8 cellular contexts compared by ENCODE assay signal in genomic region chr10:110671788-110672579, GRCh38. TPM values are rescaled to one million over a fixed set of nuclear protein-coding genes. Genes with fewer than 3 reads are reported as not detected.
DNase-seq lines count a peak whose midpoint lies in the region; ATAC-seq and TF ChIP-seq lines count a peak whose summit lies in the region.

No MANE protein-coding gene starts in this region.

- H3K27ac ChIP-seq in CD8-positive, alpha-beta T cell (ENCODE audit: low read depth, low read length): peak overlapping the region; percentile 55
- H3K27ac ChIP-seq in RWPE2 (ENCODE audit: poor library complexity, severe bottlenecking): no peak overlapping the region
- H3K27ac ChIP-seq in osteoblast (ENCODE audit: low read depth, low read length): no peak overlapping the region
- H3K27ac ChIP-seq in testis: peak overlapping the region in 1 of 2 donors; percentile 76

- TF ChIP-seq CTCF in CD8-positive, alpha-beta T cell (IDR thresholded peaks at IDR 0.05): peak; percentile 58
- TF ChIP-seq CTCF in RWPE2 (IDR thresholded peaks at IDR 0.05; ENCODE audit: poor library complexity, severe bottlenecking) (peak; percentile 87), osteoblast (IDR thresholded peaks at IDR 0.05; ENCODE audit: extremely low read depth, low read depth, low read length) (peak; percentile 78), testis (IDR thresholded peaks at IDR 0.05) (peak; percentile 44 to 82 (median 60))

- POLR2A ChIA-PET in CD8-positive, alpha-beta T cell (lab: Charles Lee): interaction anchor here (0.5 to 1.7 kb wide), 5 partner anchors 17 to 247 kb away, joined by 3 to 4 read pairs (median 3); partner anchors contain the start of genes BBIP1, SHOC2 and SMC3

- CTCF ChIA-PET in CD8-positive, alpha-beta T cell (lab: Charles Lee): interaction anchor here (0.6 to 3.1 kb wide), 27 partner anchors 9 to 788 kb away, joined by 3 to 18 read pairs (median 4); partner anchors contain the start of genes RBM20 and SMNDC1

- no peaks in the 10 kb centered on the region for H3K36me3 ChIP-seq in CD8-positive, alpha-beta T cell (ENCODE audit: insufficient read depth, low read length)
- H3K36me3 ChIP-seq in RWPE2 (ENCODE audit: low read depth) (no peaks in the 10 kb centered on the region), osteoblast (ENCODE audit: insufficient read depth, low read length) (no peaks in the 10 kb centered on the region), testis (ENCODE audit: low read depth, missing control alignments) (no peaks in the 10 kb centered on the region)

- no peaks in the 10 kb centered on the region for H4K20me1 ChIP-seq in osteoblast (ENCODE audit: insufficient read depth, low read length)

- no peaks in the 10 kb centered on the region for H3K27me3 Mint-ChIP-seq in CD8-positive, alpha-beta T cell (ENCODE audit: low read depth)

- H3K27me3 ChIP-seq in CD8-positive, alpha-beta T cell (ENCODE audit: insufficient read depth, low read length): no peaks in the 10 kb centered on the region
- H3K27me3 ChIP-seq in RWPE2 (ENCODE audit: insufficient read depth, poor library complexity, severe bottlenecking) (no peaks in the 10 kb centered on the region), osteoblast (ENCODE audit: insufficient read depth, low read length) (peaks cover 49% of the 10 kb centered on the region), testis (no peaks in the 10 kb centered on the region)

- no peaks in the 10 kb centered on the region for H3K9me3 ChIP-seq in CD8-positive, alpha-beta T cell (ENCODE audit: low read length)
- no peaks in the 10 kb centered on the region for H3K9me3 ChIP-seq in RWPE2 (ENCODE audit: severe bottlenecking)
- no peaks in the 10 kb centered on the region for H3K9me3 ChIP-seq in osteoblast (ENCODE audit: low read depth, low read length)
- H3K9me3 ChIP-seq in testis: no peaks in the 10 kb centered on the region

- peak; percentile 85 for ATAC-seq in CD8-positive, alpha-beta T cell
- peak; percentile 97 for ATAC-seq in GM19324 (IDR thresholded peaks at IDR 0.05; ENCODE audit: low FRiP score, unreplicated experiment)
- ATAC-seq in HG03439 (IDR thresholded peaks at IDR 0.05; ENCODE audit: unreplicated experiment): peak; percentile 99
- peak; percentile 96 for ATAC-seq in RWPE2 (ENCODE audit: low read depth)

- peak overlapping the region; percentile 89 for H3K4me2 ChIP-seq in osteoblast (ENCODE audit: insufficient read depth, low read length)

- no peaks in the 10 kb centered on the region for H3K36me3 Mint-ChIP-seq in CD8-positive, alpha-beta T cell

- peak overlapping the region; percentile 66 for H3K4me3 ChIP-seq in CD8-positive, alpha-beta T cell (ENCODE audit: low read depth, low read length)
- H3K4me3 ChIP-seq in RWPE2 (ENCODE audit: severe bottlenecking) (peak overlapping the region; percentile 37), osteoblast (ENCODE audit: insufficient read depth, low read length) (peak overlapping the region; percentile 79), testis (peak overlapping the region; percentile 60 to 81)

- intact Hi-C loops in CD8-positive, alpha-beta T cell (cut with DNase I, micrococcal nuclease): loop anchor here in 1 of 2 experiments (1.0 to 2.0 kb wide), 4 partner anchors 62 to 221 kb away; no protein-coding TSS in a partner anchor
- intact Hi-C loops in testis (cut with DNase I; ENCODE audit: low total_unique reads): no loop called here

- peaks cover 4% of the 10 kb centered on the region for H3K4me1 ChIP-seq in CD8-positive, alpha-beta T cell (ENCODE audit: insufficient read depth, low read length)
- H3K4me1 ChIP-seq in RWPE2 (ENCODE audit: insufficient read depth, poor library complexity, severe bottlenecking): no peaks in the 10 kb centered on the region
- peaks cover 4% of the 10 kb centered on the region for H3K4me1 ChIP-seq in osteoblast (ENCODE audit: insufficient read depth, low read length)
- H3K4me1 ChIP-seq in testis: no peaks in the 10 kb centered on the region

- no peak for TF ChIP-seq POLR2A in testis (IDR thresholded peaks at IDR 0.05)

- peak; percentile 36 to 82 (median 61) for DNase-seq in CD8-positive, alpha-beta T cell
- peak; percentile 68 for DNase-seq in RWPE2 (ENCODE audit: low spot score)
- DNase-seq in activated naive CD4-positive, alpha-beta T cell treated with Interleukin-2 at 50 U/mL for 16 hours: peak; percentile 73
- DNase-seq in glomerular visceral epithelial cell (ENCODE audit: extremely low spot score): peak; percentile 71
- DNase-seq in osteoblast (ENCODE audit: insufficient read length, low spot score, missing footprints): peak; percentile 95
- DNase-seq in testis: peak; percentile 78

- H3K4me1 Mint-ChIP-seq in CD8-positive, alpha-beta T cell (ENCODE audit: low read depth): peaks cover 4% of the 10 kb centered on the region

- H3K27ac Mint-ChIP-seq in CD8-positive, alpha-beta T cell: peak overlapping the region; percentile 91

- no peaks in the 10 kb centered on the region for H3K9me3 Mint-ChIP-seq in CD8-positive, alpha-beta T cell

- peak overlapping the region; percentile 91 for H3K4me3 Mint-ChIP-seq in CD8-positive, alpha-beta T cell

- no peaks in the 10 kb centered on the region for H3K79me2 ChIP-seq in osteoblast (ENCODE audit: insufficient read depth, low read length)

- peak overlapping the region; percentile 94 for H2AFZ ChIP-seq in osteoblast (ENCODE audit: low read length)

- WGBS in testis, 2 donors: 1 to 2% methylated on average over 21 to 46 of the region's 47 CpGs

RNA-seq across cellular contexts. Expression of gene RBM20, which starts 27.8 kb away (rescaled TPM):
- total RNA-seq in CD8-positive, alpha-beta T cell: 1 to 10 TPM; 1.3 to 1.7 TPM
- total RNA-seq in osteoblast (under 0.01 TPM in 1 of 2 replicates, not detected in the other), testis (1 to 10 TPM; 3.1 to 5.3 TPM)
- polyA plus RNA-seq in testis (ENCODE audit: insufficient read depth, low read depth, low replicate concordance): 1.7 TPM
